Comparison of ENCODE assay signal across 11 cellular contexts in the genomic region with DNA sequence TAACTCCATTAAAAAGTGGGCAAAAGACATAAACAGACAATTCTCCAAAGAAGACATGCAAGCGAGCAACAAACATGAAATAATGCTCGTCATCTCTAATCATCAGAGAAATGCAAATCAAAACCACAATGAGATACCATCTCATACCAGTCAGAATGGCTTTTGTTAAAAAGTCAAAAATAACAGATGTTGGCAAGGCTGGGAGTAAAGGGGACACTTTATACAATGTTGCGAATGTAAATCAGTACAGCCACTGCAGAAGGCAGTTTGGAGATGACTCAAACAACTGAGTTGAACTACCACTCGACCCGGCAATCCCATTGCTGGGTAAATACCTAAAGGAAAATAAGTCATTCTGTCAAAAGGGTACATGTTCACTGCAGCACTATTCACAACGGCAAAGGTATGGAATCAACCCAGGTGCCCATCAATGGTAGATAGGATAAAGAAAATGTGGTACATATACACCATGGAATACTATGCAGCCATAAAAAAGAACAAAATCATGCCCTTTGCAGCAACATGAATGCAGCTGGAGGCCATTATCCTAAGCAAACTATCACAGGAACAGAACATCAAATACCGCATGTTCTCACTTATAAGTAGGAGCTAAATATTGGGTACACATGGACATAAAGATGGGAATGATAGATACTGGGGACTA. TPM values are rescaled to one million over a fixed set of nuclear protein-coding genes. Genes with fewer than 3 reads are reported as not detected.
DNase-seq lines count a peak whose midpoint lies in the region; ATAC-seq and TF ChIP-seq lines count a peak whose summit lies in the region.
"Had no signal": no experiment of that assay in that cellular context is flagged by ENCODE, and none has a peak within 500 bp of the region (broad histone marks: within the 10 kb centered on the region; RNA-seq: fewer than 3 reads in every experiment).

No MANE protein-coding gene starts in this region.

- no peak for TF ChIP-seq POLR2A in ovary (IDR thresholded peaks at IDR 0.05)

- H3K36me3 ChIP-seq in lower lobe of right lung: no peaks in the 10 kb centered on the region
- H3K36me3 ChIP-seq in ovary: no peaks in the 10 kb centered on the region
- H3K36me3 ChIP-seq: Peyer's patch had no signal

- POLR2A ChIA-PET in activated CD4-positive, alpha-beta memory T cell treated with anti-CD3 and anti-CD28 coated beads, Interleukin-2, amount 10 ng/mL, durations not matched to agents 7 days and 5 days (lab: Charles Lee): interaction anchor here (1.2 to 2.2 kb wide), 3 partner anchors 36 to 39 kb away, joined by 4 to 13 read pairs (median 4); no protein-coding TSS in a partner anchor

- CTCF ChIA-PET in activated CD4-positive, alpha-beta memory T cell treated with anti-CD3 and anti-CD28 coated beads, Interleukin-2, amount 10 ng/mL, durations not matched to agents 7 days and 5 days (lab: Charles Lee): interaction anchor here (0.6 kb wide), 2 partner anchors 610 to 717 kb away, joined by 3 read pairs; no protein-coding TSS in a partner anchor

- H3K4me1 ChIP-seq in lower lobe of right lung (peaks cover 8% of the 10 kb centered on the region), ovary (ENCODE audit: insufficient read depth) (no peaks in the 10 kb centered on the region)

- WGBS in ovary, 3 donors: 88 to 90% (median 89%) methylated on average over 7 of the region's 7 CpGs

- ATAC-seq in HG03565 (IDR thresholded peaks at IDR 0.05; ENCODE audit: unreplicated experiment): peak; percentile 44
- no peak for ATAC-seq in lower lobe of right lung
- no peak for ATAC-seq in GM21447 (IDR thresholded peaks at IDR 0.05; ENCODE audit: unreplicated experiment)

- H3K4me3 ChIP-seq in lower lobe of right lung (no peak overlapping the region), ovary (no peak overlapping the region)
- H3K4me3 ChIP-seq: Peyer's patch had no signal

- peak overlapping the region; percentile 96 for H3K27ac Mint-ChIP-seq in activated CD4-positive, alpha-beta memory T cell treated with anti-CD3 and anti-CD28 coated beads, Interleukin-2, amount 10 ng/mL, durations not matched to agents 7 days and 5 days

- H3K27ac ChIP-seq in lower lobe of right lung (peak overlapping the region; percentile 7), ovary (no peak overlapping the region)

- TF ChIP-seq CTCF in lower lobe of right lung (IDR thresholded peaks at IDR 0.05) (no peak), ovary (IDR thresholded peaks at IDR 0.05) (no peak)

- no peaks in the 10 kb centered on the region for H3K27me3 Mint-ChIP-seq in activated CD4-positive, alpha-beta memory T cell treated with anti-CD3 and anti-CD28 coated beads, Interleukin-2, amount 10 ng/mL, durations not matched to agents 7 days and 5 days

- no peak for TF ChIP-seq EP300 in ovary (IDR thresholded peaks at IDR 0.05)

- peaks cover 46% of the 10 kb centered on the region for H3K4me1 Mint-ChIP-seq in activated CD4-positive, alpha-beta memory T cell treated with anti-CD3 and anti-CD28 coated beads, Interleukin-2, amount 10 ng/mL, durations not matched to agents 7 days and 5 days

- H3K9me3 ChIP-seq in lower lobe of right lung (no peaks in the 10 kb centered on the region), ovary (no peaks in the 10 kb centered on the region)
- H3K9me3 ChIP-seq: Peyer's patch had no signal

- peaks cover 7% of the 10 kb centered on the region for H3K9me3 Mint-ChIP-seq in activated CD4-positive, alpha-beta memory T cell treated with anti-CD3 and anti-CD28 coated beads, Interleukin-2, amount 10 ng/mL, durations not matched to agents 7 days and 5 days

- intact Hi-C loops in lower lobe of right lung (cut with DNase I): no loop called here
- intact Hi-C loops in ovary (cut with DNase I): no loop called here

- peaks cover 5% of the 10 kb centered on the region for H3K36me3 Mint-ChIP-seq in activated CD4-positive, alpha-beta memory T cell treated with anti-CD3 and anti-CD28 coated beads, Interleukin-2, amount 10 ng/mL, durations not matched to agents 7 days and 5 days (ENCODE audit: low read depth)

- peak overlapping the region; percentile 33 for H3K4me3 Mint-ChIP-seq in activated CD4-positive, alpha-beta memory T cell treated with anti-CD3 and anti-CD28 coated beads, Interleukin-2, amount 10 ng/mL, durations not matched to agents 7 days and 5 days

- peak; percentile 78 for DNase-seq in Daoy (ENCODE audit: low read depth)
- DNase-seq in activated CD4-positive, alpha-beta memory T cell treated with anti-CD3 and anti-CD28 coated beads, Interleukin-2, amount 10 ng/mL, durations not matched to agents 7 days and 5 days: peak; percentile 44
- no peak for DNase-seq in lower lobe of right lung
- no peak for DNase-seq in NCI-H2196 (lab: John Stamatoyannopoulos, UW; ENCODE audit: unreplicated experiment)
- no peak for DNase-seq in kidney tubule cell (ENCODE audit: low spot score)
- no peak for DNase-seq in ovary

- H3K27me3 ChIP-seq in lower lobe of right lung (ENCODE audit: low read depth) (no peaks in the 10 kb centered on the region), ovary (no peaks in the 10 kb centered on the region)
- H3K27me3 ChIP-seq: Peyer's patch had no signal

RNA-seq across cellular contexts. Expression of gene TSPAN2, which starts 25.9 kb away (rescaled TPM):
- total RNA-seq in Daoy (2014; rRNA removed; shearing (Covaris generic)): 11.7 and 14.9 TPM in 2 replicates
- 1 to 10 TPM; 2.4 to 3.4 TPM for total RNA-seq in activated CD4-positive, alpha-beta memory T cell treated with anti-CD3 and anti-CD28 coated beads, Interleukin-2, amount 10 ng/mL, durations not matched to agents 7 days and 5 days
- total RNA-seq in lower lobe of right lung (4.3 TPM), ovary (10 to 100 TPM in 2 of 7 donors, 1 to 10 TPM in 5; 1.7 to 21.4 (median 4.1) TPM)
- polyA plus RNA-seq in ovary: 10 to 100 TPM in 1 of 2 donors, 1 to 10 TPM in 1; 3.5 to 12.5 TPM

RNA-seq across cellular contexts. Expression of gene TSHB, which starts 33.7 kb away (rescaled TPM):
- total RNA-seq in Daoy (2014; rRNA removed; shearing (Covaris generic)): not detected in 2 replicates
- total RNA-seq in activated CD4-positive, alpha-beta memory T cell treated with anti-CD3 and anti-CD28 coated beads, Interleukin-2, amount 10 ng/mL, durations not matched to agents 7 days and 5 days: not detected
- total RNA-seq in lower lobe of right lung (not detected), ovary (not detected)
- not detected for polyA plus RNA-seq in ovary
- total RNA-seq: Peyer's patch, pulmonary artery endothelial cell, temporal lobe had no signal

Comparison
In these comparisons a context has a peak if more than half of its experiments do, and no peak if none do; other contexts are left out.
1. DNase-seq: peak in Daoy (single experiment) and activated CD4-positive, alpha-beta memory T cell treated with anti-CD3 and anti-CD28 coated beads, Interleukin-2, amount 10 ng/mL, durations not matched to agents 7 days and 5 days (single experiment); none in lower lobe of right lung (single experiment), NCI-H2196 (single experiment), kidney tubule cell (single experiment) and ovary (0 of 5).